18 cellular contexts compared by ENCODE assay signal in genomic region chr10:27865221-27865635, GRCh38.
DNase-seq lines count a peak whose midpoint lies in the region; FAIRE-seq and TF ChIP-seq lines count a peak whose summit lies in the region.
"Had no signal": no experiment of that assay in that cellular context is flagged by ENCODE, and none has a peak within 500 bp of the region (broad histone marks: within the 10 kb centered on the region; RNA-seq: fewer than 3 reads in every experiment).

No MANE protein-coding gene starts in this region.

- H3K4me2 ChIP-seq in mammary epithelial cell (ENCODE audit: insufficient read depth, low read depth, low read length), result peak overlapping the region; percentile 50

- H3K36me3 ChIP-seq in mammary epithelial cell (ENCODE audit: insufficient read depth, low read length) (no peaks in the 10 kb centered on the region), esophagus squamous epithelium (no peaks in the 10 kb centered on the region)

- no peaks in the 10 kb centered on the region for H3K36me3 Mint-ChIP-seq in activated CD4-positive, alpha-beta T cell treated with anti-CD3 and anti-CD28 coated beads, Interleukin-2, amount 10 ng/mL, durations not matched to agents 24 days and 14 days (ENCODE audit: low read depth)

- CTCF ChIA-PET in mammary epithelial cell (lab: Charles Lee; ENCODE audit: low non-redundant PET), result interaction anchor here (0.7 kb wide), 1 partner anchor 314 kb away, joined by 3 read pairs; no protein-coding TSS in a partner anchor

- intact Hi-C loops in mammary epithelial cell (cut with micrococcal nuclease), result loop anchor here (1.0 to 10.0 kb wide), 4 partner anchors 267 to 520 kb away; no protein-coding TSS in a partner anchor
- intact Hi-C loops in esophagus squamous epithelium (cut with DNase I), result no loop called here
- intact Hi-C loops in activated CD4-positive, alpha-beta T cell treated with anti-CD3 and anti-CD28 coated beads, Interleukin-2, amount 10 ng/mL, durations not matched to agents 24 days and 14 days (cut with micrococcal nuclease), result no loop called here

- H3K79me2 ChIP-seq in mammary epithelial cell (ENCODE audit: insufficient read depth, low read length), result no peaks in the 10 kb centered on the region

- no peak overlapping the region for H3K4me3 Mint-ChIP-seq in activated CD4-positive, alpha-beta T cell treated with anti-CD3 and anti-CD28 coated beads, Interleukin-2, amount 10 ng/mL, durations not matched to agents 24 days and 14 days
- H3K4me3 Mint-ChIP-seq: dendritic cell treated with granulocyte-macrophage colony-stimulating factor and Interleukin-4, amounts not matched to agents 40 ng/mL and 50 ng/mL, for 4 days; nephron progenitor cell had no signal

- no TSS peak for BruUV-seq in mammary epithelial cell (replicated peaks; lab: Mats Ljungman, UMichigan)

- H3K4me1 ChIP-seq in mammary epithelial cell (ENCODE audit: insufficient read depth, low read length) (peaks cover 13% of the 10 kb centered on the region), esophagus squamous epithelium (no peaks in the 10 kb centered on the region)

- DNase-seq in AG10803 (ENCODE audit: low read depth), result peak; percentile 44
- peak; percentile 10 for DNase-seq in HTR-8/SVneo (ENCODE audit: insufficient read length, low spot score)
- peak; percentile 89 for DNase-seq in mammary epithelial cell
- DNase-seq in kidney glomerular epithelial cell (lab: John Stamatoyannopoulos, UW), result peak; percentile 14
- DNase-seq in coronary artery (ENCODE audit: low spot score), result no peak
- no peak for DNase-seq in esophagus squamous epithelium (lab: John Stamatoyannopoulos, UW)
- no peak for DNase-seq in NCI-H1092 treated with DMSO at 0.1 percent for 48 hours (lab: John Stamatoyannopoulos, UW)
- DNase-seq in activated CD4-positive, alpha-beta T cell treated with anti-CD3 and anti-CD28 coated beads, Interleukin-2, amount 10 ng/mL, durations not matched to agents 24 days and 14 days, result no peak
- DNase-seq: amniotic stem cell, Karpas-422, NCI-H187, NCI-H526, nephron progenitor cell, retina had no signal

- in situ Hi-C loops in mammary epithelial cell (cut with MboI; ENCODE audit: low sequenced_read_pairs in 2 of 2), result no loop called here

- H3K9me3 ChIP-seq in mammary epithelial cell (replicated peaks; ENCODE audit: insufficient read depth, low read length), result peaks cover 5% of the 10 kb centered on the region
- H3K9me3 ChIP-seq in esophagus squamous epithelium, result no peaks in the 10 kb centered on the region

- peaks cover 3% of the 10 kb centered on the region for H3K9me3 Mint-ChIP-seq in activated CD4-positive, alpha-beta T cell treated with anti-CD3 and anti-CD28 coated beads, Interleukin-2, amount 10 ng/mL, durations not matched to agents 24 days and 14 days
- H3K9me3 Mint-ChIP-seq: activated T-helper 2 cell treated with anti-CD3 and anti-CD28 coated beads, Interferon-gamma antibody, Interleukin-2, Interleukin-4, amounts not matched to agents 10 μg/mL and 5 μg/mL and 100 μg/mL, durations not matched to agents 14 hours and 24 hours and 36 hours; dendritic cell treated with granulocyte-macrophage colony-stimulating factor and Interleukin-4, amounts not matched to agents 40 ng/mL and 50 ng/mL, for 4 days had no signal

- dilution Hi-C loops in mammary epithelial cell (cut with HindIII; ENCODE audit: low sequenced_read_pairs), result no loop called here

- H3K27me3 ChIP-seq in mammary epithelial cell (ENCODE audit: insufficient read depth, low read length) (no peaks in the 10 kb centered on the region), esophagus squamous epithelium (peaks cover 0 to 5% (median 0%) of the 10 kb centered on the region in 4 donors)

- H3K27ac ChIP-seq in mammary epithelial cell (ENCODE audit: insufficient read depth, low read depth, low read length) (no peak overlapping the region), coronary artery (no peak overlapping the region), esophagus squamous epithelium (no peak overlapping the region)
- H3K27ac ChIP-seq: HL-60 had no signal

- H3K4me1 Mint-ChIP-seq in activated CD4-positive, alpha-beta T cell treated with anti-CD3 and anti-CD28 coated beads, Interleukin-2, amount 10 ng/mL, durations not matched to agents 24 days and 14 days, result no peaks in the 10 kb centered on the region
- H3K4me1 Mint-ChIP-seq: nephron progenitor cell had no signal

- TF ChIP-seq CTCF in AG10803 (conservative IDR thresholded peaks at IDR 0.05; ENCODE audit: low read length) (peak; percentile 32), mammary epithelial cell (conservative IDR thresholded peaks at IDR 0.05 in 1 of 2, IDR thresholded peaks at IDR 0.05 in 1 of 2; ENCODE audit: extremely low read depth in 1 of 2, insufficient read depth in 1 of 2, low read depth in 1 of 2, low read length in 2 of 2) (peak in 1 of 2 donors; percentile 31), coronary artery (IDR thresholded peaks at IDR 0.05) (no peak), esophagus squamous epithelium (IDR thresholded peaks at IDR 0.05) (peak in 1 of 6 experiments; percentile 7)

- no peak overlapping the region for H3K9ac ChIP-seq in mammary epithelial cell (ENCODE audit: insufficient read depth, low read length)

- no peaks in the 10 kb centered on the region for H3K27me3 Mint-ChIP-seq in activated CD4-positive, alpha-beta T cell treated with anti-CD3 and anti-CD28 coated beads, Interleukin-2, amount 10 ng/mL, durations not matched to agents 24 days and 14 days
- H3K27me3 Mint-ChIP-seq: dendritic cell treated with granulocyte-macrophage colony-stimulating factor and Interleukin-4, amounts not matched to agents 40 ng/mL and 50 ng/mL, for 4 days had no signal

- no peak for TF ChIP-seq POLR2A in esophagus squamous epithelium (IDR thresholded peaks at IDR 0.05)

- no peak overlapping the region for H3K27ac Mint-ChIP-seq in activated CD4-positive, alpha-beta T cell treated with anti-CD3 and anti-CD28 coated beads, Interleukin-2, amount 10 ng/mL, durations not matched to agents 24 days and 14 days
- H3K27ac Mint-ChIP-seq: activated T-helper 2 cell treated with anti-CD3 and anti-CD28 coated beads, Interferon-gamma antibody, Interleukin-2, Interleukin-4, amounts not matched to agents 10 μg/mL and 5 μg/mL and 100 μg/mL, durations not matched to agents 14 hours and 24 hours and 36 hours; dendritic cell treated with granulocyte-macrophage colony-stimulating factor and Interleukin-4, amounts not matched to agents 40 ng/mL and 50 ng/mL, for 4 days; nephron progenitor cell had no signal

- H4K20me1 ChIP-seq in mammary epithelial cell (ENCODE audit: insufficient read depth, low read length), result no peaks in the 10 kb centered on the region

- peak overlapping the region; percentile 65 for H2AFZ ChIP-seq in mammary epithelial cell (ENCODE audit: low read depth, low read length)

- FAIRE-seq in HTR-8/SVneo (lab: Jason Lieb, UNC), result peak; percentile 13
- FAIRE-seq: D721Med had no signal

- H3K4me3 ChIP-seq in AG10803 (ENCODE audit: low read length) (no peak overlapping the region), mammary epithelial cell (replicated peaks in 1 of 3; ENCODE audit: insufficient read depth in 1 of 3, low read depth in 2 of 3, low read length in 3 of 3) (no peak overlapping the region), coronary artery (no peak overlapping the region), esophagus squamous epithelium (no peak overlapping the region)

Comparison
In these comparisons a context has a peak if more than half of its experiments do, and no peak if none do; other contexts are left out.
1. DNase-seq: peak in AG10803 (single experiment), HTR-8/SVneo (single experiment), mammary epithelial cell (single experiment) and kidney glomerular epithelial cell (single experiment); none in coronary artery (single experiment), esophagus squamous epithelium (single experiment), NCI-H1092 treated with DMSO at 0.1 percent for 48 hours (single experiment) and activated CD4-positive, alpha-beta T cell treated with anti-CD3 and anti-CD28 coated beads, Interleukin-2, amount 10 ng/mL, durations not matched to agents 24 days and 14 days (single experiment).